In the genomic region with DNA sequence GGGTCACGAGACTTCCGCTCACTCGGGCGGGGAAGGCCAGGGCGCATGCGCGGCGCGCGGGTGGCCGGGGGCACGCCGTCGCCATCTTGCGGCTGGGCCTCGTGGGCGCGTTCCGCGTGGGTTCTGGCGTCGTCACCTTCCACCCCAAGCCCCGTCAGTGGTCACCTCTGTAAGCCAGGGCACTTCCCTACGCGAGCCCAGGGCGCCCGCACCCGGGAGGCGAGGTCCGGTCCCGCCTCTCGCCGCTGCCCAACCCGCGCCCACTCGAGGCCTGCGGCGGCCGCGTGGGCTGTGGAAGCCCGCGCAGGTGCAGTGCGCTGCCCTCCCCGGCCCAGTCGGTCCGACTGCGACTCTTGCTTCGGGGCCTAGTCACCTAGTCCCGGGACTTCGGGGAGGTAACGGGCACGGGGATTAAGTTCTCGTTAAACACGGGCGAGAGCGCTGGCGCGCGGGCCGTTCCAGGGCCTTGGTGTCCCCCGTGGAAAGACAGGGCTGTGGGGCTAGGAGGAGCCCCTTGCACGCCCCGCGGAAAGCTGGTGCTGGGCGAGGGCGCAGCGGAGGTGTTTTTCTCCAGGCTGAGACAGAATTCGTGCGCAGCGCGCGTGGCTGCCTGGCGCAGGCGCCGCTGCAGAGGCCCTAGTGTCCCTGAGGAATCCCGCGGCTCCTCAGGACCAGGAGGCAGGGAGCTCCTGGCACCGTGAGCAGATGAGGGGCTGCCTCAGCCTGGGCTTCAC, we compare ENCODE assay signal across 1 cellular context.
A peak's percentile ranks its signal among the peaks of the same experiment; 100 is the strongest.
TF ChIP-seq lines count a peak whose summit lies in the region.

No MANE protein-coding gene starts in this region.

TF ChIP-seq in HepG2, 621 proteins besides CTCF, POLR2A, EP300 and RAD21 (continued from another document and continues in another):
- TF ChIP-seq ZNF205 (CRISPR knock-in tag; IDR thresholded peaks at IDR 0.05) (peak; percentile 74; the same call in 1 of the 2 replicates), TBP (CRISPR knock-in tag; IDR thresholded peaks at IDR 0.05) (no peak), FOXP1 (IDR thresholded peaks at IDR 0.05) (no peak), FOXP1 (CRISPR knock-in tag; IDR thresholded peaks at IDR 0.05) (no peak), ZNF678 (CRISPR knock-in tag; IDR thresholded peaks at IDR 0.05) (peak; percentile 58), GATA4 (IDR thresholded peaks at IDR 0.05; ENCODE audit: borderline replicate concordance, low read depth) (no peak), GABPB1 (CRISPR knock-in tag; IDR thresholded peaks at IDR 0.05) (peak; percentile 92), IKZF1 (IDR thresholded peaks at IDR 0.05) (no peak), ZNF570 (CRISPR knock-in tag; IDR thresholded peaks at IDR 0.05; ENCODE audit: borderline replicate concordance) (peak; percentile 90; the same call in 1 of the 2 replicates), ZNF138 (CRISPR knock-in tag; IDR thresholded peaks at IDR 0.05; ENCODE audit: low read depth) (peak; percentile 98), NFKBIZ (CRISPR knock-in tag; IDR thresholded peaks at IDR 0.05) (0 out of 2 replicates have a peak, but pooled peaks have one; percentile 56), ZNF772 (CRISPR knock-in tag; IDR thresholded peaks at IDR 0.05) (0 out of 2 replicates have a peak, but pooled peaks have one; percentile 81), ZNF484 (CRISPR knock-in tag; IDR thresholded peaks at IDR 0.05; ENCODE audit: borderline replicate concordance, low read depth) (peak; percentile 93; the same call in 1 of the 2 replicates), ZNF501 (CRISPR knock-in tag; IDR thresholded peaks at IDR 0.05) (peak; percentile 89), NR1H2 (CRISPR knock-in tag; IDR thresholded peaks at IDR 0.05; ENCODE audit: borderline replicate concordance, low read depth) (peak; percentile 98), ZNF253 (CRISPR knock-in tag; IDR thresholded peaks at IDR 0.05; ENCODE audit: borderline replicate concordance) (peak; percentile 89; the same call in 1 of the 2 replicates), NBN (conservative IDR thresholded peaks at IDR 0.05) (no peak), ZBTB7A (CRISPR knock-in tag; IDR thresholded peaks at IDR 0.05) (peak; percentile 98), ZNF577 (CRISPR knock-in tag; IDR thresholded peaks at IDR 0.05; ENCODE audit: borderline replicate concordance, low read depth) (no peak), ZNF558 (CRISPR knock-in tag; IDR thresholded peaks at IDR 0.05; ENCODE audit: borderline replicate concordance) (peak; percentile 95; the same call in 1 of the 2 replicates), RARG (CRISPR knock-in tag; IDR thresholded peaks at IDR 0.05; ENCODE audit: low read depth) (peak; percentile 45; the same call in 1 of the 2 replicates), ZNF775 (CRISPR knock-in tag; IDR thresholded peaks at IDR 0.05; ENCODE audit: borderline replicate concordance) (peak; percentile 65; the same call in 1 of the 2 replicates), ZNF343 (CRISPR knock-in tag; IDR thresholded peaks at IDR 0.05) (peak; percentile 91), NRL (CRISPR knock-in tag; IDR thresholded peaks at IDR 0.05; ENCODE audit: borderline replicate concordance) (peak; percentile 90), NCOA2 (CRISPR knock-in tag; IDR thresholded peaks at IDR 0.05) (no peak; the same call in 1 of the 2 replicates), SYNCRIP (IDR thresholded peaks at IDR 0.05; ENCODE audit: insufficient read depth, low read depth, low read length) (no peak), SRSF9 (IDR thresholded peaks at IDR 0.05; ENCODE audit: borderline replicate concordance, insufficient read depth, low read depth, low read length, poor library complexity, severe bottlenecking) (no peak)
- TF ChIP-seq, protein P1, sequence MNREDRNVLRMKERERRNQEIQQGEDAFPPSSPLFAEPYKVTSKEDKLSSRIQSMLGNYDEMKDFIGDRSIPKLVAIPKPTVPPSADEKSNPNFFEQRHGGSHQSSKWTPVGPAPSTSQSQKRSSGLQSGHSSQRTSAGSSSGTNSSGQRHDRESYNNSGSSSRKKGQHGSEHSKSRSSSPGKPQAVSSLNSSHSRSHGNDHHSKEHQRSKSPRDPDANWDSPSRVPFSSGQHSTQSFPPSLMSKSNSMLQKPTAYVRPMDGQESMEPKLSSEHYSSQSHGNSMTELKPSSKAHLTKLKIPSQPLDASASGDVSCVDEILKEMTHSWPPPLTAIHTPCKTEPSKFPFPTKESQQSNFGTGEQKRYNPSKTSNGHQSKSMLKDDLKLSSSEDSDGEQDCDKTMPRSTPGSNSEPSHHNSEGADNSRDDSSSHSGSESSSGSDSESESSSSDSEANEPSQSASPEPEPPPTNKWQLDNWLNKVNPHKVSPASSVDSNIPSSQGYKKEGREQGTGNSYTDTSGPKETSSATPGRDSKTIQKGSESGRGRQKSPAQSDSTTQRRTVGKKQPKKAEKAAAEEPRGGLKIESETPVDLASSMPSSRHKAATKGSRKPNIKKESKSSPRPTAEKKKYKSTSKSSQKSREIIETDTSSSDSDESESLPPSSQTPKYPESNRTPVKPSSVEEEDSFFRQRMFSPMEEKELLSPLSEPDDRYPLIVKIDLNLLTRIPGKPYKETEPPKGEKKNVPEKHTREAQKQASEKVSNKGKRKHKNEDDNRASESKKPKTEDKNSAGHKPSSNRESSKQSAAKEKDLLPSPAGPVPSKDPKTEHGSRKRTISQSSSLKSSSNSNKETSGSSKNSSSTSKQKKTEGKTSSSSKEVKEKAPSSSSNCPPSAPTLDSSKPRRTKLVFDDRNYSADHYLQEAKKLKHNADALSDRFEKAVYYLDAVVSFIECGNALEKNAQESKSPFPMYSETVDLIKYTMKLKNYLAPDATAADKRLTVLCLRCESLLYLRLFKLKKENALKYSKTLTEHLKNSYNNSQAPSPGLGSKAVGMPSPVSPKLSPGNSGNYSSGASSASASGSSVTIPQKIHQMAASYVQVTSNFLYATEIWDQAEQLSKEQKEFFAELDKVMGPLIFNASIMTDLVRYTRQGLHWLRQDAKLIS (CRISPR knock-in tag; IDR thresholded peaks at IDR 0.05), result no peak
- TF ChIP-seq, protein P2, sequence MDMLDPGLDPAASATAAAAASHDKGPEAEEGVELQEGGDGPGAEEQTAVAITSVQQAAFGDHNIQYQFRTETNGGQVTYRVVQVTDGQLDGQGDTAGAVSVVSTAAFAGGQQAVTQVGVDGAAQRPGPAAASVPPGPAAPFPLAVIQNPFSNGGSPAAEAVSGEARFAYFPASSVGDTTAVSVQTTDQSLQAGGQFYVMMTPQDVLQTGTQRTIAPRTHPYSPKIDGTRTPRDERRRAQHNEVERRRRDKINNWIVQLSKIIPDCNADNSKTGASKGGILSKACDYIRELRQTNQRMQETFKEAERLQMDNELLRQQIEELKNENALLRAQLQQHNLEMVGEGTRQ (IDR thresholded peaks at IDR 0.05; ENCODE audit: low read depth, low read length), result no peak; the same call in 1 of the 2 replicates
- TF ChIP-seq, protein P2 (CRISPR knock-in tag; IDR thresholded peaks at IDR 0.05; ENCODE audit: borderline replicate concordance), result 0 out of 2 replicates have a peak, but pooled peaks have one; percentile 51
- TF ChIP-seq, protein P3, sequence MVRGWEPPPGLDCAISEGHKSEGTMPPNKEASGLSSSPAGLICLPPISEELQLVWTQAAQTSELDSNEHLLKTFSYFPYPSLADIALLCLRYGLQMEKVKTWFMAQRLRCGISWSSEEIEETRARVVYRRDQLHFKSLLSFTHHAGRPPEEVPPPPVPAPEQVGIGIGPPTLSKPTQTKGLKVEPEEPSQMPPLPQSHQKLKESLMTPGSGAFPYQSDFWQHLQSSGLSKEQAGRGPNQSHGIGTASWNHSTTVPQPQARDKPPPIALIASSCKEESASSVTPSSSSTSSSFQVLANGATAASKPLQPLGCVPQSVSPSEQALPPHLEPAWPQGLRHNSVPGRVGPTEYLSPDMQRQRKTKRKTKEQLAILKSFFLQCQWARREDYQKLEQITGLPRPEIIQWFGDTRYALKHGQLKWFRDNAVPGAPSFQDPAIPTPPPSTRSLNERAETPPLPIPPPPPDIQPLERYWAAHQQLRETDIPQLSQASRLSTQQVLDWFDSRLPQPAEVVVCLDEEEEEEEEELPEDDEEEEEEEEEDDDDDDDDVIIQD (CRISPR knock-in tag; IDR thresholded peaks at IDR 0.05; ENCODE audit: low read depth), result 0 out of 2 replicates have a peak, but pooled peaks have one; percentile 42
- TF ChIP-seq, protein P4, sequence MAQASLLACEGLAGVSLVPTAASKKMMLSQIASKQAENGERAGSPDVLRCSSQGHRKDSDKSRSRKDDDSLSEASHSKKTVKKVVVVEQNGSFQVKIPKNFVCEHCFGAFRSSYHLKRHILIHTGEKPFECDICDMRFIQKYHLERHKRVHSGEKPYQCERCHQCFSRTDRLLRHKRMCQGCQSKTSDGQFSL (CRISPR knock-in tag; IDR thresholded peaks at IDR 0.05), result no peak
- TF ChIP-seq, protein P5, sequence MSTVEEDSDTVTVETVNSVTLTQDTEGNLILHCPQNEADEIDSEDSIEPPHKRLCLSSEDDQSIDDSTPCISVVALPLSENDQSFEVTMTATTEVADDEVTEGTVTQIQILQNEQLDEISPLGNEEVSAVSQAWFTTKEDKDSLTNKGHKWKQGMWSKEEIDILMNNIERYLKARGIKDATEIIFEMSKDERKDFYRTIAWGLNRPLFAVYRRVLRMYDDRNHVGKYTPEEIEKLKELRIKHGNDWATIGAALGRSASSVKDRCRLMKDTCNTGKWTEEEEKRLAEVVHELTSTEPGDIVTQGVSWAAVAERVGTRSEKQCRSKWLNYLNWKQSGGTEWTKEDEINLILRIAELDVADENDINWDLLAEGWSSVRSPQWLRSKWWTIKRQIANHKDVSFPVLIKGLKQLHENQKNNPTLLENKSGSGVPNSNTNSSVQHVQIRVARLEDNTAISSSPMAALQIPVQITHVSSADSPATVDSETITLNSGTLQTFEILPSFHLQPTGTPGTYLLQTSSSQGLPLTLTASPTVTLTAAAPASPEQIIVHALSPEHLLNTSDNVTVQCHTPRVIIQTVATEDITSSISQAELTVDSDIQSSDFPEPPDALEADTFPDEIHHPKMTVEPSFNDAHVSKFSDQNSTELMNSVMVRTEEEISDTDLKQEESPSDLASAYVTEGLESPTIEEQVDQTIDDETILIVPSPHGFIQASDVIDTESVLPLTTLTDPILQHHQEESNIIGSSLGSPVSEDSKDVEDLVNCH (CRISPR knock-in tag; IDR thresholded peaks at IDR 0.05), result peak; percentile 82; the same call in 1 of the 2 replicates
- TF ChIP-seq, protein P6, sequence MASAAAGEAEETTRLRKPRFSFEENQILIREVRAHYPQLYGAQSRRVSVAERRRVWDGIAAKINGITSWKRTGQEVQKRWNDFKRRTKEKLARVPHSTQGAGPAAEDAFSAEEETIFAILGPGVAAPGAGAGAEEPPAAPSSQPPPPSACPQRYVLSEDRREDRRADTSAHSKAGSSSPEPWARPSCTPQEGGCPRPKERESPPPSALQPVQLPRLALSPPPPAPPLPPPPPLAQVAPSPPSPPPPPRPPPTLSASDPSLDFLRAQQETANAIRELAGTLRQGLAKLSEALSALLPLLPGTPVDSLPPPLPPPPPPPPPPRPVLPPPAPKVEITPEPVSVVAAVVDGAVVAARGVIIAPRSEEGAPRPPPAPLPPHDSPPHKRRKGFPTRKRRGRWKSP (CRISPR knock-in tag; IDR thresholded peaks at IDR 0.05), result peak; percentile 76; the same call in 1 of the 2 replicates
- TF ChIP-seq, protein P7, sequence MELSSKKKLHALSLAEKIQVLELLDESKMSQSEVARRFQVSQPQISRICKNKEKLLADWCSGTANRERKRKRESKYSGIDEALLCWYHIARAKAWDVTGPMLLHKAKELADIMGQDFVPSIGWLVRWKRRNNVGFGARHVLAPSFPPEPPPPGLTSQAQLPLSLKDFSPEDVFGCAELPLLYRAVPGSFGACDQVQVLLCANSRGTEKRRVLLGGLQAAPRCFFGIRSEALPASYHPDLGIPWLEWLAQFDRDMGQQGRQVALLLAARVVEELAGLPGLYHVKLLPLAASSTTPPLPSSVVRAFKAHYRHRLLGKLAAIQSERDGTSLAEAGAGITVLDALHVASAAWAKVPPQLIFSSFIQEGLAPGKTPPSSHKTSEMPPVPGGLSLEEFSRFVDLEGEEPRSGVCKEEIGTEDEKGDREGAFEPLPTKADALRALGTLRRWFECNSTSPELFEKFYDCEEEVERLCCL (CRISPR knock-in tag; IDR thresholded peaks at IDR 0.05; ENCODE audit: borderline replicate concordance), result no peak
- TF ChIP-seq, protein P8, sequence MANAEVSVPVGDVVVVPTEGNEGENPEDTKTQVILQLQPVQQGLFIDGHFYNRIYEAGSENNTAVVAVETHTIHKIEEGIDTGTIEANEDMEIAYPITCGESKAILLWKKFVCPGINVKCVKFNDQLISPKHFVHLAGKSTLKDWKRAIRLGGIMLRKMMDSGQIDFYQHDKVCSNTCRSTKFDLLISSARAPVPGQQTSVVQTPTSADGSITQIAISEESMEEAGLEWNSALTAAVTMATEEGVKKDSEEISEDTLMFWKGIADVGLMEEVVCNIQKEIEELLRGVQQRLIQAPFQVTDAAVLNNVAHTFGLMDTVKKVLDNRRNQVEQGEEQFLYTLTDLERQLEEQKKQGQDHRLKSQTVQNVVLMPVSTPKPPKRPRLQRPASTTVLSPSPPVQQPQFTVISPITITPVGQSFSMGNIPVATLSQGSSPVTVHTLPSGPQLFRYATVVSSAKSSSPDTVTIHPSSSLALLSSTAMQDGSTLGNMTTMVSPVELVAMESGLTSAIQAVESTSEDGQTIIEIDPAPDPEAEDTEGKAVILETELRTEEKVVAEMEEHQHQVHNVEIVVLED (CRISPR knock-in tag; IDR thresholded peaks at IDR 0.05; ENCODE audit: borderline replicate concordance), result peak; percentile 85
- TF ChIP-seq, protein P9, sequence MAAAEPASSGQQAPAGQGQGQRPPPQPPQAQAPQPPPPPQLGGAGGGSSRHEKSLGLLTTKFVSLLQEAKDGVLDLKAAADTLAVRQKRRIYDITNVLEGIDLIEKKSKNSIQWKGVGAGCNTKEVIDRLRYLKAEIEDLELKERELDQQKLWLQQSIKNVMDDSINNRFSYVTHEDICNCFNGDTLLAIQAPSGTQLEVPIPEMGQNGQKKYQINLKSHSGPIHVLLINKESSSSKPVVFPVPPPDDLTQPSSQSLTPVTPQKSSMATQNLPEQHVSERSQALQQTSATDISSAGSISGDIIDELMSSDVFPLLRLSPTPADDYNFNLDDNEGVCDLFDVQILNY (CRISPR knock-in tag; conservative IDR thresholded peaks at IDR 0.05), result peak; percentile 62
- TF ChIP-seq, protein P10, sequence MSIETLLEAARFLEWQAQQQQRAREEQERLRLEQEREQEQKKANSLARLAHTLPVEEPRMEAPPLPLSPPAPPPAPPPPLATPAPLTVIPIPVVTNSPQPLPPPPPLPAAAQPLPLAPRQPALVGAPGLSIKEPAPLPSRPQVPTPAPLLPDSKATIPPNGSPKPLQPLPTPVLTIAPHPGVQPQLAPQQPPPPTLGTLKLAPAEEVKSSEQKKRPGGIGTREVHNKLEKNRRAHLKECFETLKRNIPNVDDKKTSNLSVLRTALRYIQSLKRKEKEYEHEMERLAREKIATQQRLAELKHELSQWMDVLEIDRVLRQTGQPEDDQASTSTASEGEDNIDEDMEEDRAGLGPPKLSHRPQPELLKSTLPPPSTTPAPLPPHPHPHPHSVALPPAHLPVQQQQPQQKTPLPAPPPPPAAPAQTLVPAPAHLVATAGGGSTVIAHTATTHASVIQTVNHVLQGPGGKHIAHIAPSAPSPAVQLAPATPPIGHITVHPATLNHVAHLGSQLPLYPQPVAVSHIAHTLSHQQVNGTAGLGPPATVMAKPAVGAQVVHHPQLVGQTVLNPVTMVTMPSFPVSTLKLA (IDR thresholded peaks at IDR 0.05), result peak; percentile 60; the same call in 1 of the 2 replicates
